22 cellular contexts compared by ENCODE assay signal in the genomic region with DNA sequence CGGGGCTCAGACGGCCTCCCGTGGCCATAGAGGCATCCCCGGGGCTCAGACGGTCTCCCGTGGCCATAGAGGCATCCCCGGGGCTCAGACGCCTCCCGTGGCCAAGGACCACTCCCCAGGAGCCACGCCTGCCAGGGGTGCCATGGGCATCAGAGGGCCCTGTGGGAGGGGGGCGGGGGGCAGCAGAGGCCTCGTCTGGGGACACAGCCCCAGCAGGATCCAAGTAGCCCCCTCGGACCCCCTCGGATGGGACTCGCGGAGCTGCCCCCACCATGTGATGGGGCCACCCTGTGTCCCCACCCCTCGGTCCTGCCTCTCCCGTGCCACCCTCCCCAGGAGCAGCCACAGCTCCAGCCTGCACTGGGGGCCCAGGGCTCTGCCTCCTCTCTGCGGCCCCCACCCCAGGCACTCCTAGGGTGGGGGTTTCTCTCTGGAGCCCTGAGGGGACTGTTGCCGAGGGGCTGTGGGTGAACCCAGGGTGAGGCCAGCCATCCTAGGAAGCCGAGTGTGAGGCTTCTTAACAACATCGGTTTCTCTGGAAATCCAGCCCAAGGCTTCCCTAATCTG. TPM values are rescaled to one million over a fixed set of nuclear protein-coding genes. Genes with fewer than 3 reads are reported as not detected.
A peak's percentile ranks its signal among the peaks of the same experiment; 100 is the strongest.
DNase-seq lines count a peak whose midpoint lies in the region; ATAC-seq and TF ChIP-seq lines count a peak whose summit lies in the region.
"Had no signal": no experiment of that assay in that cellular context is flagged by ENCODE, and none has a peak within 500 bp of the region (broad histone marks: within the 10 kb centered on the region; RNA-seq: fewer than 3 reads in every experiment).

No MANE protein-coding gene starts in this region.

- H3K27me3 ChIP-seq in heart right ventricle, result peaks cover 0 to 35% (median 22%) of the 10 kb centered on the region in 7 donors
- no peaks in the 10 kb centered on the region for H3K27me3 ChIP-seq in right cardiac atrium (ENCODE audit: control insufficient read depth, insufficient read depth)
- peaks cover 0 to 86% (median 22%) of the 10 kb centered on the region in 7 donors for H3K27me3 ChIP-seq in spleen (replicated peaks in 1 of 7)

- H3K4me3 ChIP-seq in heart right ventricle (no peak overlapping the region), right cardiac atrium (ENCODE audit: low read length) (no peak overlapping the region), spleen (no peak overlapping the region)
- H3K4me3 ChIP-seq: A549 had no signal

- H3K9me3 ChIP-seq in heart right ventricle, result peaks cover 0 to 3% (median 0%) of the 10 kb centered on the region in 11 donors
- no peaks in the 10 kb centered on the region for H3K9me3 ChIP-seq in right cardiac atrium (ENCODE audit: control insufficient read depth, low read length)
- H3K9me3 ChIP-seq in spleen, result no peaks in the 10 kb centered on the region
- H3K9me3 ChIP-seq: A549 had no signal

- ATAC-seq in heart right ventricle (no peak), right cardiac atrium (no peak), GM18861 (IDR thresholded peaks at IDR 0.05; ENCODE audit: unreplicated experiment) (no peak)
- ATAC-seq: A549, Panc1 had no signal

- no peaks in the 10 kb centered on the region for H3K36me3 ChIP-seq in heart right ventricle
- no peaks in the 10 kb centered on the region for H3K36me3 ChIP-seq in spleen

- DNase-seq in cardiac septum (ENCODE audit: low spot score), result peak; percentile 39
- DNase-seq in heart right ventricle, result no peak
- DNase-seq in NCI-H82 (lab: John Stamatoyannopoulos, UW), result peak; percentile 75
- DNase-seq in right cardiac atrium, result peak; percentile 10 to 58 (median 32)
- DNase-seq in spleen, result peak; percentile 65
- DNase-seq in NCI-H2081 treated with DMSO at 0.1 percent for 48 hours (lab: John Stamatoyannopoulos, UW), result no peak
- no peak for DNase-seq in NCI-H2081 (lab: John Stamatoyannopoulos, UW)
- DNase-seq: C1 segment of cervical spinal cord, DMS 273 treated with DMSO at 0.1 percent for 48 hours, GF-D8, GOT3, KBM-7, MV-4-11, NCI-H1417 treated with DMSO at 0.1 percent for 48 hours, NCI-H1930, NCI-H510A, NCI-H774, SHP77 treated with DMSO at 0.1 percent for 48 hours had no signal

- 83% methylated on average over 22 of the region's 22 CpGs for WGBS in heart right ventricle, 2 donors
- 83% methylated on average over 22 of the region's 22 CpGs for WGBS in right cardiac atrium
- WGBS in spleen, 5 donors, result 66 to 89% (median 87%) methylated on average over 4 to 22 of the region's 22 CpGs

- intact Hi-C loops in cardiac septum (cut with DNase I), result no loop called here
- intact Hi-C loops in heart right ventricle (cut with DNase I), result loop anchor here in 2 of 10 donors (5.0 to 10.0 kb wide), 2 partner anchors 84 to 86 kb away; no protein-coding TSS in a partner anchor
- intact Hi-C loops in right cardiac atrium (cut with DNase I), result no loop called here
- intact Hi-C loops in spleen (cut with DNase I; ENCODE audit: low total_unique reads), result no loop called here

- TF ChIP-seq POLR2A in spleen (IDR thresholded peaks at IDR 0.05), result no peak

- H3K4me1 ChIP-seq in heart right ventricle (peaks cover 0 to 17% (median 5%) of the 10 kb centered on the region in 9 donors), right cardiac atrium (ENCODE audit: control insufficient read depth, insufficient read depth, low read length) (no peaks in the 10 kb centered on the region), spleen (peaks cover 0 to 45% (median 15%) of the 10 kb centered on the region in 6 donors)

- no peak for TF ChIP-seq CTCF in heart right ventricle (IDR thresholded peaks at IDR 0.05)
- no peak for TF ChIP-seq CTCF in spleen (IDR thresholded peaks at IDR 0.05 in 8 of 11, conservative IDR thresholded peaks at IDR 0.05 in 3 of 11)

- H3K27ac ChIP-seq in heart right ventricle (no peak overlapping the region), right cardiac atrium (ENCODE audit: low read length) (no peak overlapping the region), spleen (no peak overlapping the region)
- H3K27ac ChIP-seq: A549 had no signal

RNA-seq across cellular contexts. Expression of a gene that starts 2.5 kb away (rescaled TPM):
- total RNA-seq in cardiac septum, result not detected
- not detected for total RNA-seq in heart right ventricle
- polyA plus RNA-seq in heart right ventricle, result under 1 TPM; 0.03 to 0.15 TPM
- not detected for total RNA-seq in right cardiac atrium
- not detected for polyA plus RNA-seq in right cardiac atrium
- total RNA-seq in spleen, result under 1 TPM in 3 of 7 donors, not detected in 4; 0.26 to 0.37 (median 0.28) TPM
- polyA plus RNA-seq in spleen, result under 1 TPM; 0.07 to 0.10 (median 0.09) TPM
- total RNA-seq: Daoy had no signal

RNA-seq across cellular contexts. Expression of a gene that starts 15.5 kb away (rescaled TPM):
- total RNA-seq in cardiac septum, result 3.3 TPM
- total RNA-seq in heart right ventricle, result 1 to 10 TPM; 2.5 to 5.3 (median 3.0) TPM
- 10 to 100 TPM in 1 of 2 donors, under 1 TPM in 1; 0.62 to 10.6 TPM for polyA plus RNA-seq in heart right ventricle
- 1 to 10 TPM; 3.1 to 7.5 (median 4.5) TPM for total RNA-seq in right cardiac atrium
- 4.3 TPM for polyA plus RNA-seq in right cardiac atrium
- 10 to 100 TPM in 2 of 7 donors, 1 to 10 TPM in 5; 1.9 to 15.0 (median 5.3) TPM for total RNA-seq in spleen
- polyA plus RNA-seq in spleen, result 10 to 100 TPM in 1 of 3 donors, 1 to 10 TPM in 2; 3.2 to 10.7 (median 7.8) TPM
- total RNA-seq: Daoy had no signal

RNA-seq across cellular contexts. Expression of a gene that starts 15.7 kb away (rescaled TPM):
- 11.3 TPM for total RNA-seq in cardiac septum
- total RNA-seq in heart right ventricle, result 10 to 100 TPM in 3 of 10 donors, 1 to 10 TPM in 7; 7.8 to 14.0 (median 9.2) TPM
- polyA plus RNA-seq in heart right ventricle, result 10 to 100 TPM in 1 of 2 donors, 1 to 10 TPM in 1; 5.8 to 33.0 TPM
- total RNA-seq in right cardiac atrium, result 10 to 100 TPM in 2 of 4 donors, 1 to 10 TPM in 2; 7.9 to 13.4 (median 11.1) TPM
- 14.6 TPM for polyA plus RNA-seq in right cardiac atrium
- total RNA-seq in spleen, result 10 to 100 TPM; 14.5 to 52.8 (median 29.8) TPM
- polyA plus RNA-seq in spleen, result 10 to 100 TPM; 15.6 to 62.3 (median 43.4) TPM

RNA-seq across cellular contexts. Expression of a gene that starts 20.5 kb away (rescaled TPM):
- total RNA-seq in cardiac septum, result 12.2 TPM
- total RNA-seq in heart right ventricle, result 10 to 100 TPM in 4 of 10 donors, 1 to 10 TPM in 6; 5.3 to 17.0 (median 9.0) TPM
- polyA plus RNA-seq in heart right ventricle, result 10 to 100 TPM; 18.3 to 29.3 TPM
- 10 to 100 TPM; 12.4 to 21.5 (median 18.6) TPM for total RNA-seq in right cardiac atrium
- polyA plus RNA-seq in right cardiac atrium, result 25.5 TPM
- total RNA-seq in spleen, result 10 to 100 TPM; 21.8 to 39.0 (median 25.5) TPM
- polyA plus RNA-seq in spleen, result 10 to 100 TPM; 21.8 to 49.3 (median 26.7) TPM

Comparison
In these comparisons a context has a peak if more than half of its experiments do, and no peak if none do; other contexts are left out.
1. DNase-seq: peak in cardiac septum (single experiment), NCI-H82 (single experiment), right cardiac atrium (3 of 3) and spleen (single experiment); none in heart right ventricle (0 of 2), NCI-H2081 treated with DMSO at 0.1 percent for 48 hours (single experiment) and NCI-H2081 (0 of 2).